In the genomic region with DNA sequence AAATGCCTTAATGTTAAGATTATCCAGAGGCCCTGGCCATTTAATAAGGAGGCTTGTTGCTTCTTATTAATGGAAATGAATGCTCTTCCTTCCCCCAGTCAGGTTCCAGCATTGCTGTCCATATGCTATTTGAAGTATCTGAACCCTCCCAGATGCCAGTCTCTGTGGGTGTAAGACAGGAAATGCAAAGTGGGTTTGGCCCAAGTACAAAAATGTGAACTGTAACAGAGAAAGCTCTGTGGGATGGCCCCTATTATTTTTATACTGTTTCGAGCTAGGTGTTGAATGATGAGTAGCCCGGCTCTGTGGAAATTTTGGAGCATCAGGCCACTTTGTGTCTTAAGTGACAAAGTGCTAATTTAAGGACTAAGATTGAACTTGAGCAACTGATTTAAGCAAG, we compare ENCODE assay signal across 12 cellular contexts.
DNase-seq lines count a peak whose midpoint lies in the region; ATAC-seq, FAIRE-seq and TF ChIP-seq lines count a peak whose summit lies in the region.
"Had no signal": no experiment of that assay in that cellular context is flagged by ENCODE, and none has a peak within 500 bp of the region (broad histone marks: within the 10 kb centered on the region; RNA-seq: fewer than 3 reads in every experiment).

No MANE protein-coding gene starts in this region.

- H3K9me3 ChIP-seq in kidney (ENCODE audit: control insufficient read depth in 1 of 2, low read length in 2 of 2) = no peaks in the 10 kb centered on the region

- peaks cover 21% of the 10 kb centered on the region for H3K36me3 Mint-ChIP-seq in activated CD8-positive, alpha-beta T cell treated with anti-CD3 and anti-CD28 coated beads, Interleukin-2, amount 10 ng/mL, durations not matched to agents 7 days and 5 days (ENCODE audit: low read depth)
- no peaks in the 10 kb centered on the region for H3K36me3 Mint-ChIP-seq in GM23338 (ENCODE audit: low read depth)

- no peaks in the 10 kb centered on the region for H3K79me2 ChIP-seq in GM23338 (replicated peaks; ENCODE audit: insufficient read depth)

- no peak for FAIRE-seq in kidney (lab: Jason Lieb, UNC)
- FAIRE-seq: small intestine had no signal

- H3K4me1 Mint-ChIP-seq in activated CD8-positive, alpha-beta T cell treated with anti-CD3 and anti-CD28 coated beads, Interleukin-2, amount 10 ng/mL, durations not matched to agents 7 days and 5 days (ENCODE audit: low read depth) = peaks cover 71% of the 10 kb centered on the region
- H3K4me1 Mint-ChIP-seq in GM23338 = no peaks in the 10 kb centered on the region; the same call in 2 of the 3 replicates

- intact Hi-C loops in kidney (cut with DNase I) = no loop called here

- H3K9ac ChIP-seq in kidney (ENCODE audit: low read length in 2 of 2) = no peak overlapping the region

- H3K4me2 ChIP-seq in GM23338 = no peak overlapping the region

- POLR2A ChIA-PET in BJ (lab: Charles Lee) = interaction anchor here (0.8 kb wide), 1 partner anchor 34 kb away, joined by 3 read pairs; no protein-coding TSS in a partner anchor
- POLR2A ChIA-PET in activated CD8-positive, alpha-beta T cell treated with anti-CD3 and anti-CD28 coated beads, Interleukin-2, amount 10 ng/mL, durations not matched to agents 7 days and 5 days (lab: Charles Lee) = interaction anchor here (0.5 kb wide), 1 partner anchor 213 kb away, joined by 3 read pairs; no protein-coding TSS in a partner anchor

- peak overlapping the region; percentile 65 for H3K27ac Mint-ChIP-seq in activated CD8-positive, alpha-beta T cell treated with anti-CD3 and anti-CD28 coated beads, Interleukin-2, amount 10 ng/mL, durations not matched to agents 7 days and 5 days
- no peak overlapping the region for H3K27ac Mint-ChIP-seq in GM23338
- H3K27ac Mint-ChIP-seq: dendritic cell treated with granulocyte-macrophage colony-stimulating factor and Interleukin-4, amounts not matched to agents 40 ng/mL and 50 ng/mL, for 4 days had no signal

- H3K36me3 ChIP-seq in BJ (ENCODE audit: control insufficient read depth, insufficient read depth, low read length) (no peaks in the 10 kb centered on the region), kidney (ENCODE audit: control insufficient read depth in 1 of 2, insufficient read depth in 2 of 2, low read length in 2 of 2) (no peaks in the 10 kb centered on the region), GM23338 (ENCODE audit: insufficient read depth) (no peaks in the 10 kb centered on the region)

- in situ Hi-C loops in KBM-7 (cut with MboI; ENCODE audit: low pct_unique_long_range_greater_than_20kb, low sequenced_read_pairs) = no loop called here

- TF ChIP-seq CTCF in BJ (IDR thresholded peaks at IDR 0.05; ENCODE audit: insufficient read depth, low read depth, low read length) (no peak), kidney (IDR thresholded peaks at IDR 0.05; ENCODE audit: borderline replicate concordance, extremely low read depth, insufficient read depth) (no peak), GM23338 (conservative IDR thresholded peaks at IDR 0.05; ENCODE audit: low read depth in 2 of 2) (no peak)

- H3K4me3 ChIP-seq in BJ (ENCODE audit: low read depth, low read length) (no peak overlapping the region), kidney (ENCODE audit: low read length in 2 of 2) (no peak overlapping the region), GM23338 (no peak overlapping the region)
- H3K4me3 ChIP-seq: lung had no signal

- DNase-seq in BJ (ENCODE audit: low read depth) (peak; percentile 37), HPDE6-E6E7 (ENCODE audit: extremely low spot score) (peak; percentile 6), hepatic stellate cell (ENCODE audit: low spot score) (peak; percentile 28), kidney (no peak), DMS153 treated with DMSO at 0.1 percent for 48 hours (lab: John Stamatoyannopoulos, UW; ENCODE audit: unreplicated experiment) (no peak), KBM-7 (no peak), GM23338 (ENCODE audit: low spot score) (no peak)
- no peak for DNase-seq in activated CD8-positive, alpha-beta T cell treated with anti-CD3 and anti-CD28 coated beads, Interleukin-2, amount 10 ng/mL, durations not matched to agents 7 days and 5 days
- DNase-seq: NCI-H1105, small intestine had no signal

- H3F3A ChIP-seq in GM23338 (replicated peaks; ENCODE audit: low read depth) = no peaks in the 10 kb centered on the region

- no peaks in the 10 kb centered on the region for H3K4me1 ChIP-seq in kidney (ENCODE audit: control insufficient read depth in 1 of 2, insufficient read depth in 1 of 2, low read depth in 1 of 2, low read length in 2 of 2)
- no peaks in the 10 kb centered on the region for H3K4me1 ChIP-seq in GM23338 (ENCODE audit: insufficient read depth)

- H3K9me3 Mint-ChIP-seq in activated CD8-positive, alpha-beta T cell treated with anti-CD3 and anti-CD28 coated beads, Interleukin-2, amount 10 ng/mL, durations not matched to agents 7 days and 5 days (ENCODE audit: insufficient read depth) = peaks cover 3% of the 10 kb centered on the region
- peaks cover 5% of the 10 kb centered on the region; the same call in 1 of the 3 replicates for H3K9me3 Mint-ChIP-seq in GM23338
- H3K9me3 Mint-ChIP-seq: dendritic cell treated with granulocyte-macrophage colony-stimulating factor and Interleukin-4, amounts not matched to agents 40 ng/mL and 50 ng/mL, for 4 days had no signal

- H2AFZ ChIP-seq in GM23338 = no peak overlapping the region

- no peaks in the 10 kb centered on the region for H3K27me3 Mint-ChIP-seq in activated CD8-positive, alpha-beta T cell treated with anti-CD3 and anti-CD28 coated beads, Interleukin-2, amount 10 ng/mL, durations not matched to agents 7 days and 5 days (ENCODE audit: low read depth)
- H3K27me3 Mint-ChIP-seq in GM23338 (ENCODE audit: insufficient read depth, low read depth, poor library complexity) = no peaks in the 10 kb centered on the region
- H3K27me3 Mint-ChIP-seq: dendritic cell treated with granulocyte-macrophage colony-stimulating factor and Interleukin-4, amounts not matched to agents 40 ng/mL and 50 ng/mL, for 4 days had no signal

- CTCF ChIA-PET in BJ (lab: Yijun Ruan, JAX) = interaction anchor here (0.7 kb wide), 1 partner anchor 395 kb away, joined by 3 read pairs; no protein-coding TSS in a partner anchor
- CTCF ChIA-PET in activated CD8-positive, alpha-beta T cell treated with anti-CD3 and anti-CD28 coated beads, Interleukin-2, amount 10 ng/mL, durations not matched to agents 7 days and 5 days (lab: Charles Lee) = interaction anchor here (0.7 to 2.9 kb wide), 4 partner anchors 9 to 476 kb away, joined by 3 to 9 read pairs (median 3); a partner anchor contains a TSS

- H3K4me3 Mint-ChIP-seq in activated CD8-positive, alpha-beta T cell treated with anti-CD3 and anti-CD28 coated beads, Interleukin-2, amount 10 ng/mL, durations not matched to agents 7 days and 5 days = no peak overlapping the region
- H3K4me3 Mint-ChIP-seq in GM23338 = no peak overlapping the region
- H3K4me3 Mint-ChIP-seq: dendritic cell treated with granulocyte-macrophage colony-stimulating factor and Interleukin-4, amounts not matched to agents 40 ng/mL and 50 ng/mL, for 4 days had no signal

- H4K20me1 ChIP-seq in GM23338 (replicated peaks; ENCODE audit: insufficient read depth) = no peaks in the 10 kb centered on the region

- H3K9me2 ChIP-seq in GM23338 (ENCODE audit: insufficient read depth) = peaks cover 5% of the 10 kb centered on the region; the same call in 1 of the 2 replicates

- no peak for ATAC-seq in activated CD8-positive, alpha-beta T cell treated with anti-CD3 and anti-CD28 coated beads, Interleukin-2, amount 10 ng/mL, durations not matched to agents 7 days and 5 days
- ATAC-seq in GM23338 = no peak

- H3K27ac ChIP-seq in kidney (ENCODE audit: low read depth in 2 of 2, low read length in 2 of 2) (no peak overlapping the region), GM23338 (ENCODE audit: low read depth) (no peak overlapping the region)

- peaks cover 1% of the 10 kb centered on the region; the same call in 1 of the 2 replicates for H3K27me3 ChIP-seq in BJ (ENCODE audit: control insufficient read depth, insufficient read depth, low read length)
- no peaks in the 10 kb centered on the region for H3K27me3 ChIP-seq in GM23338 (ENCODE audit: insufficient read depth)

TF ChIP-seq in GM23338, 12 proteins besides CTCF, POLR2A, EP300 and RAD21 (continues in another document):
- TF ChIP-seq STAT1 (IDR thresholded peaks at IDR 0.05; ENCODE audit: unreplicated experiment) = no peak
- no peak for TF ChIP-seq EZH2 (IDR thresholded peaks at IDR 0.05; ENCODE audit: low read depth, unreplicated experiment)

Comparison
In these comparisons a context has a peak if more than half of its experiments do, and no peak if none do; other contexts are left out.
1. DNase-seq: peak in BJ (single experiment), HPDE6-E6E7 (single experiment) and hepatic stellate cell (single experiment); none in activated CD8-positive, alpha-beta T cell treated with anti-CD3 and anti-CD28 coated beads, Interleukin-2, amount 10 ng/mL, durations not matched to agents 7 days and 5 days (single experiment), kidney (single experiment), DMS153 treated with DMSO at 0.1 percent for 48 hours (single experiment), KBM-7 (single experiment) and GM23338 (single experiment).